1 cellular context compared by ENCODE assay signal in the genomic region with DNA sequence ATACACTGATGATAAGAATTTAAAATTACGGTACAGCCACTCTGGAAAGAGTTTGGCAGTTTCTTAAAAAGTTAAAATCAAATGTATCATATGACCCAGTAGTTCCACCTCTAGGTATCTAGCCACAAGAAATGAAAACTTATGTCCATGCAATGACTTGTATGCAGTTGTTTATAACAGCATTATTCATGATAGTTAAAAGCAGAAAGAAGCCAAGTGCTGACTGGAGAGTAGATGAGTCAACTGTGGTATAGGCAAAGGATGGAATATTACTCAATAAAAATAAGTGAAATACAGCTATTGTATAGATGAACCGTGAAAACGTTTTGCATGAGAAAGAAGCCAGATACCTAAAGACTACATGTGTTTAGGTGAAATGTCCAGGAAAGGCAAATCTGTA.
TF ChIP-seq lines count a peak whose summit lies in the region.

No MANE protein-coding gene starts in this region.

TF ChIP-seq in GM23338, 12 proteins besides CTCF, POLR2A, EP300 and RAD21 (continued from another document):
- TF ChIP-seq, protein P1, sequence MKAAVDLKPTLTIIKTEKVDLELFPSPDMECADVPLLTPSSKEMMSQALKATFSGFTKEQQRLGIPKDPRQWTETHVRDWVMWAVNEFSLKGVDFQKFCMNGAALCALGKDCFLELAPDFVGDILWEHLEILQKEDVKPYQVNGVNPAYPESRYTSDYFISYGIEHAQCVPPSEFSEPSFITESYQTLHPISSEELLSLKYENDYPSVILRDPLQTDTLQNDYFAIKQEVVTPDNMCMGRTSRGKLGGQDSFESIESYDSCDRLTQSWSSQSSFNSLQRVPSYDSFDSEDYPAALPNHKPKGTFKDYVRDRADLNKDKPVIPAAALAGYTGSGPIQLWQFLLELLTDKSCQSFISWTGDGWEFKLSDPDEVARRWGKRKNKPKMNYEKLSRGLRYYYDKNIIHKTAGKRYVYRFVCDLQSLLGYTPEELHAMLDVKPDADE (IDR thresholded peaks at IDR 0.05) = no peak
- TF ChIP-seq CREB1 (CRISPR knock-in tag; IDR thresholded peaks at IDR 0.05; ENCODE audit: low read depth) (no peak), ZNF331 (CRISPR knock-in tag; IDR thresholded peaks at IDR 0.05; ENCODE audit: low read depth) (no peak), NANOG (IDR thresholded peaks at IDR 0.05; ENCODE audit: borderline replicate concordance) (no peak), JUNB (IDR thresholded peaks at IDR 0.05; ENCODE audit: unreplicated experiment) (no peak), POLR2AphosphoS5 (IDR thresholded peaks at IDR 0.05; ENCODE audit: low read depth) (no peak)
- TF ChIP-seq, protein P2, sequence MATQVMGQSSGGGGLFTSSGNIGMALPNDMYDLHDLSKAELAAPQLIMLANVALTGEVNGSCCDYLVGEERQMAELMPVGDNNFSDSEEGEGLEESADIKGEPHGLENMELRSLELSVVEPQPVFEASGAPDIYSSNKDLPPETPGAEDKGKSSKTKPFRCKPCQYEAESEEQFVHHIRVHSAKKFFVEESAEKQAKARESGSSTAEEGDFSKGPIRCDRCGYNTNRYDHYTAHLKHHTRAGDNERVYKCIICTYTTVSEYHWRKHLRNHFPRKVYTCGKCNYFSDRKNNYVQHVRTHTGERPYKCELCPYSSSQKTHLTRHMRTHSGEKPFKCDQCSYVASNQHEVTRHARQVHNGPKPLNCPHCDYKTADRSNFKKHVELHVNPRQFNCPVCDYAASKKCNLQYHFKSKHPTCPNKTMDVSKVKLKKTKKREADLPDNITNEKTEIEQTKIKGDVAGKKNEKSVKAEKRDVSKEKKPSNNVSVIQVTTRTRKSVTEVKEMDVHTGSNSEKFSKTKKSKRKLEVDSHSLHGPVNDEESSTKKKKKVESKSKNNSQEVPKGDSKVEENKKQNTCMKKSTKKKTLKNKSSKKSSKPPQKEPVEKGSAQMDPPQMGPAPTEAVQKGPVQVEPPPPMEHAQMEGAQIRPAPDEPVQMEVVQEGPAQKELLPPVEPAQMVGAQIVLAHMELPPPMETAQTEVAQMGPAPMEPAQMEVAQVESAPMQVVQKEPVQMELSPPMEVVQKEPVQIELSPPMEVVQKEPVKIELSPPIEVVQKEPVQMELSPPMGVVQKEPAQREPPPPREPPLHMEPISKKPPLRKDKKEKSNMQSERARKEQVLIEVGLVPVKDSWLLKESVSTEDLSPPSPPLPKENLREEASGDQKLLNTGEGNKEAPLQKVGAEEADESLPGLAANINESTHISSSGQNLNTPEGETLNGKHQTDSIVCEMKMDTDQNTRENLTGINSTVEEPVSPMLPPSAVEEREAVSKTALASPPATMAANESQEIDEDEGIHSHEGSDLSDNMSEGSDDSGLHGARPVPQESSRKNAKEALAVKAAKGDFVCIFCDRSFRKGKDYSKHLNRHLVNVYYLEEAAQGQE (IDR thresholded peaks at IDR 0.05; ENCODE audit: unreplicated experiment) = no peak
